ENCODE assay signal across 1 cellular context in the genomic region with DNA sequence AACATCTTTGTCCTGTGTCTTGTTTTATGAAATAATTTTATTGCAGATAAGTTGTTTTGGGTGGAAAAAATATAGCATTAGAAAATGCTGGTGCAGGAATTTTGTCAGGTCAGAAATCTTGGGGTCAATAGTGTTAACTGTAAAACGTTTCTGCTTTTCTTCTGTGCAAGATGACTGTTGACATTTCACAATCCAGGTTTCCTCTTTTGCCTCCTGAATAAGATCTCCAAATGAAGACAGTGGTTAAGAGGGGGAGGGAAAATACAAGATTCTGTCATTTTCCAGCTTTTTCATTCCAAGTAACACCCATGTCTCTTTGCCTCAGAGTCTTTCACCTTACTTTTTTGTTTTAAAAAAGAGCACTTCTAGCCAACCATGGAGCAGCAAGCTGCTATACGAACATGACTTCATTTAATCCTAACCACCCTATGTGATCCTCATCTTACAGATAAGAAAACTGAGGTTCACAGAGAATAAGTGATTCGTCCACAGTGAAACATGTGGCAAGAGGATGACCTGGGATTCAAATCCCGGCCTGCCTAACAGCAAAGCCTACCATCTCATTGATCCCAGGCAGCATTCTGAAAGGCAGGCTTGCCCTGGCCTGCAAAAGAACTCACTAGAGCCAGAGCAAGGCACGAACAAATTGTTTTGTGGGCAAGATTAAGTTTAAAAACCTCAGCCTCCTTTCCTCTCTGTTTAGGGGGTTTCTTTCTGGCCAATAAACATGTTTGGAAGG.
TF ChIP-seq lines count a peak whose summit lies in the region.

No MANE protein-coding gene starts in this region.

TF ChIP-seq in neural cell, 6 proteins besides CTCF, POLR2A, EP300 and RAD21 (continued from another document):
- TF ChIP-seq, protein P1, sequence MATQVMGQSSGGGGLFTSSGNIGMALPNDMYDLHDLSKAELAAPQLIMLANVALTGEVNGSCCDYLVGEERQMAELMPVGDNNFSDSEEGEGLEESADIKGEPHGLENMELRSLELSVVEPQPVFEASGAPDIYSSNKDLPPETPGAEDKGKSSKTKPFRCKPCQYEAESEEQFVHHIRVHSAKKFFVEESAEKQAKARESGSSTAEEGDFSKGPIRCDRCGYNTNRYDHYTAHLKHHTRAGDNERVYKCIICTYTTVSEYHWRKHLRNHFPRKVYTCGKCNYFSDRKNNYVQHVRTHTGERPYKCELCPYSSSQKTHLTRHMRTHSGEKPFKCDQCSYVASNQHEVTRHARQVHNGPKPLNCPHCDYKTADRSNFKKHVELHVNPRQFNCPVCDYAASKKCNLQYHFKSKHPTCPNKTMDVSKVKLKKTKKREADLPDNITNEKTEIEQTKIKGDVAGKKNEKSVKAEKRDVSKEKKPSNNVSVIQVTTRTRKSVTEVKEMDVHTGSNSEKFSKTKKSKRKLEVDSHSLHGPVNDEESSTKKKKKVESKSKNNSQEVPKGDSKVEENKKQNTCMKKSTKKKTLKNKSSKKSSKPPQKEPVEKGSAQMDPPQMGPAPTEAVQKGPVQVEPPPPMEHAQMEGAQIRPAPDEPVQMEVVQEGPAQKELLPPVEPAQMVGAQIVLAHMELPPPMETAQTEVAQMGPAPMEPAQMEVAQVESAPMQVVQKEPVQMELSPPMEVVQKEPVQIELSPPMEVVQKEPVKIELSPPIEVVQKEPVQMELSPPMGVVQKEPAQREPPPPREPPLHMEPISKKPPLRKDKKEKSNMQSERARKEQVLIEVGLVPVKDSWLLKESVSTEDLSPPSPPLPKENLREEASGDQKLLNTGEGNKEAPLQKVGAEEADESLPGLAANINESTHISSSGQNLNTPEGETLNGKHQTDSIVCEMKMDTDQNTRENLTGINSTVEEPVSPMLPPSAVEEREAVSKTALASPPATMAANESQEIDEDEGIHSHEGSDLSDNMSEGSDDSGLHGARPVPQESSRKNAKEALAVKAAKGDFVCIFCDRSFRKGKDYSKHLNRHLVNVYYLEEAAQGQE (IDR thresholded peaks at IDR 0.05; ENCODE audit: borderline replicate concordance): no peak
- TF ChIP-seq EZH2 (IDR thresholded peaks at IDR 0.05; ENCODE audit: borderline replicate concordance, insufficient read depth, low read length, poor library complexity, severe bottlenecking) (no peak), TAF1 (IDR thresholded peaks at IDR 0.05; ENCODE audit: low read depth) (no peak), MXI1 (conservative IDR thresholded peaks at IDR 0.05; ENCODE audit: poor library complexity, severe bottlenecking) (no peak)
